Comparison of ENCODE assay signal across 17 cellular contexts in the genomic region with DNA sequence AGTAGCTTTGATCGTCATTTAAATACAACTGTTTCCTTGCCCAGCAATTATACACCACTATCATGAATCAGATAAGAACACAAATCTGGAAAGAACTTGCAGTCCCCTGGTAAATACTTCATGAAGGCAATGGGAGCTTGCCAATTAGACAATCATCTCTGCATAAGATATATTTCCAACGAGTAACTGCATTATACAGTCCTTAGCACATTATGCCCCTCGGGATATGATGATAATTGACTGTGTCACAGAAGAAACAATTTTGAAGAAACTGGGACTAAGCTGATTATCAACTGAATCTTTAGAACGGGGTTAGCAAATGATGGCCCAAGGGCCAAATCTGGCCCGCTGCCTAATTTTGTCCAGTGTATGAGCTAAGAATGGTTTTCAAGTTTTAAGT.
"Had no signal": no experiment of that assay in that cellular context is flagged by ENCODE, and none has a peak within 500 bp of the region (broad histone marks: within the 10 kb centered on the region; RNA-seq: fewer than 3 reads in every experiment).

No MANE protein-coding gene starts in this region.

- H3K27ac ChIP-seq: brain microvascular endothelial cell, colonic mucosa, gastrocnemius medialis had no signal

- H3K27me3 ChIP-seq: brain microvascular endothelial cell, colonic mucosa, gastrocnemius medialis had no signal

- ATAC-seq: gastrocnemius medialis, left ventricle myocardium superior, right cardiac atrium had no signal

- H3K36me3 ChIP-seq: brain microvascular endothelial cell, colonic mucosa had no signal

- H3K4me3 ChIP-seq: colonic mucosa, gastrocnemius medialis had no signal

- DNase-seq: activated B cell treated with CpG ODN at 0.5 μM for 24 hours; activated CD4-positive, alpha-beta memory T cell treated with anti-CD3 and anti-CD28 coated beads for 36 hours; activated CD4-positive, alpha-beta T cell treated with anti-CD3 and anti-CD28 coated beads for 4 hours; activated gamma-delta T cell treated with Interleukin-2 at 50 U/mL for 16 hours; activated T-cell treated with anti-CD3 and anti-CD28 coated beads for 4 hours; amygdala; brain microvascular endothelial cell; colonic mucosa; effector CD4-positive, alpha-beta T cell; gastrocnemius medialis; head of caudate nucleus; left ventricle myocardium superior; nephron progenitor cell; right cardiac atrium; small intestine; stimulated activated CD4-positive, alpha-beta T cell treated with anti-CD3 and anti-CD28 coated beads, Interleukin-15, amount 100 ng/mL, for 24 hours; stimulated activated CD4-positive, alpha-beta T cell treated with anti-CD3 and anti-CD28 coated beads, Interleukin-2, amount 100 ng/mL, for 48 hours had no signal

- H3K4me1 ChIP-seq: gastrocnemius medialis had no signal

- H3K9me3 ChIP-seq: colonic mucosa, gastrocnemius medialis had no signal
